Comparison of ENCODE assay signal across 12 cellular contexts in genomic region chr18:55317832-55318231, GRCh38.
A peak's percentile ranks its signal among the peaks of the same experiment; 100 is the strongest.
DNase-seq lines count a peak whose midpoint lies in the region; ATAC-seq and TF ChIP-seq lines count a peak whose summit lies in the region.
"Had no signal": no experiment of that assay in that cellular context is flagged by ENCODE, and none has a peak within 500 bp of the region (broad histone marks: within the 10 kb centered on the region; RNA-seq: fewer than 3 reads in every experiment).

No MANE protein-coding gene starts in this region.

- no peaks in the 10 kb centered on the region for H3K36me3 Mint-ChIP-seq in natural killer cell
- no peaks in the 10 kb centered on the region for H3K36me3 Mint-ChIP-seq in natural killer cell treated with Interleukin-12 subunit alpha and Interleukin-12 subunit beta and Interleukin-15 and Interleukin-18, amount 100 ng/mL, for 72 hours
- peaks cover 40% of the 10 kb centered on the region for H3K36me3 Mint-ChIP-seq in activated B cell treated with CpG ODN at 0.5 μM for 24 hours (ENCODE audit: low read depth)
- H3K36me3 Mint-ChIP-seq: CD4-positive, alpha-beta memory T cell had no signal

- no peak overlapping the region for H2AK5ac ChIP-seq in mesenchymal stem cell (ENCODE audit: low read length, severe bottlenecking)

- H3K4me1 Mint-ChIP-seq in natural killer cell (peaks cover 20 to 27% of the 10 kb centered on the region in 2 donors), activated B cell treated with CpG ODN at 0.5 μM for 24 hours (peaks cover 67% of the 10 kb centered on the region)
- peaks cover 11 to 16% of the 10 kb centered on the region in 2 donors for H3K4me1 Mint-ChIP-seq in natural killer cell treated with Interleukin-12 subunit alpha and Interleukin-12 subunit beta and Interleukin-15 and Interleukin-18, amount 100 ng/mL, for 72 hours (ENCODE audit: low read depth in 2 of 2)

- H3K14ac ChIP-seq in mesenchymal stem cell (ENCODE audit: low read length in 2 of 2) = no peak overlapping the region

- H2BK15ac ChIP-seq in mesenchymal stem cell (ENCODE audit: low read depth, poor library complexity, severe bottlenecking) = no peak overlapping the region

- no peak overlapping the region for H2BK5ac ChIP-seq in mesenchymal stem cell (ENCODE audit: low read depth, low read length, poor library complexity, severe bottlenecking)

- no peak overlapping the region for H3K18ac ChIP-seq in mesenchymal stem cell (ENCODE audit: low read depth in 1 of 2, low read length in 2 of 2)

- TF ChIP-seq CTCF in natural killer cell (IDR thresholded peaks at IDR 0.05) (no peak), activated B cell treated with CpG ODN at 0.5 μM for 24 hours (IDR thresholded peaks at IDR 0.05) (no peak)

- H3K4ac ChIP-seq in mesenchymal stem cell (ENCODE audit: low read depth in 1 of 2, low read length in 2 of 2) = no peak overlapping the region

- H3K79me1 ChIP-seq in mesenchymal stem cell (replicated peaks; ENCODE audit: low read length, poor library complexity, severe bottlenecking) = peaks cover 12% of the 10 kb centered on the region

- no peaks in the 10 kb centered on the region for H3K36me3 ChIP-seq in mesenchymal stem cell (ENCODE audit: control insufficient read depth in 1 of 2, insufficient read depth in 2 of 2, low read depth in 1 of 2, low read length in 2 of 2)

- no peak overlapping the region for H2AFZ ChIP-seq in mesenchymal stem cell (ENCODE audit: low read depth, low read length)

- H3K23ac ChIP-seq in mesenchymal stem cell (ENCODE audit: low read length in 2 of 2) = no peak overlapping the region

- POLR2A ChIA-PET in activated B cell treated with CpG ODN at 0.5 μM for 24 hours (lab: Charles Lee) = interaction anchor here (0.5 to 2.5 kb wide), 11 partner anchors 9 to 216 kb away, joined by 3 to 14 read pairs (median 6); no protein-coding TSS in a partner anchor

- H3K9me3 ChIP-seq in mesenchymal stem cell (ENCODE audit: control insufficient read depth, low read length) = no peaks in the 10 kb centered on the region

- no peak for ATAC-seq in natural killer cell
- ATAC-seq in natural killer cell treated with Interleukin-12 subunit alpha and Interleukin-12 subunit beta and Interleukin-15 and Interleukin-18, amount 100 ng/mL, for 72 hours = no peak
- ATAC-seq in activated B cell treated with CpG ODN at 0.5 μM for 24 hours (ENCODE audit: low read depth) = no peak
- no peak for ATAC-seq in HG03354 (IDR thresholded peaks at IDR 0.05; ENCODE audit: poor library complexity, severe bottlenecking, unreplicated experiment)

- peaks cover 2% of the 10 kb centered on the region for H3K4me1 ChIP-seq in mesenchymal stem cell (ENCODE audit: control insufficient read depth, insufficient read depth, low read depth, low read length)

- H3K4me3 Mint-ChIP-seq in natural killer cell (peak overlapping the region; percentile 53), activated B cell treated with CpG ODN at 0.5 μM for 24 hours (peak overlapping the region; percentile 90)
- H3K4me3 Mint-ChIP-seq in natural killer cell treated with Interleukin-12 subunit alpha and Interleukin-12 subunit beta and Interleukin-15 and Interleukin-18, amount 100 ng/mL, for 72 hours = no peak overlapping the region
- H3K4me3 Mint-ChIP-seq: activated CD4-positive, alpha-beta T cell treated with anti-CD3 and anti-CD28 coated beads, Interleukin-2, amount 10 ng/mL, durations not matched to agents 24 days and 14 days; CD4-positive, alpha-beta memory T cell; nephron progenitor cell had no signal

- H3K4me2 ChIP-seq in mesenchymal stem cell (ENCODE audit: low read length, poor library complexity, severe bottlenecking) = no peak overlapping the region

- no peaks in the 10 kb centered on the region for H3K27me3 ChIP-seq in mesenchymal stem cell (ENCODE audit: control insufficient read depth in 1 of 2, insufficient read depth in 1 of 2, low read length in 2 of 2)

- H4K91ac ChIP-seq in mesenchymal stem cell (ENCODE audit: low read length) = no peak overlapping the region

- WGBS in mesenchymal stem cell = 97% methylated on average over 4 of the region's 6 CpGs

- no peak overlapping the region for H3K27ac ChIP-seq in mesenchymal stem cell (ENCODE audit: low read length, poor library complexity, severe bottlenecking)

- H2BK12ac ChIP-seq in mesenchymal stem cell (ENCODE audit: low read length in 2 of 2) = no peak overlapping the region

- H3K9ac ChIP-seq in mesenchymal stem cell (ENCODE audit: low read length) = peak overlapping the region; percentile 83

- H3K9me3 Mint-ChIP-seq in natural killer cell = no peaks in the 10 kb centered on the region
- no peaks in the 10 kb centered on the region for H3K9me3 Mint-ChIP-seq in natural killer cell treated with Interleukin-12 subunit alpha and Interleukin-12 subunit beta and Interleukin-15 and Interleukin-18, amount 100 ng/mL, for 72 hours
- H3K9me3 Mint-ChIP-seq in activated B cell treated with CpG ODN at 0.5 μM for 24 hours = no peaks in the 10 kb centered on the region
- H3K9me3 Mint-ChIP-seq: activated CD4-positive, alpha-beta T cell treated with anti-CD3 and anti-CD28 coated beads, Interleukin-2, amount 10 ng/mL, durations not matched to agents 24 days and 14 days; nephron progenitor cell had no signal

- CTCF ChIA-PET in activated B cell treated with CpG ODN at 0.5 μM for 24 hours (lab: Charles Lee) = interaction anchor here (1.3 to 1.8 kb wide), 5 partner anchors 9 to 98 kb away, joined by 3 to 9 read pairs (median 5); no protein-coding TSS in a partner anchor

- intact Hi-C loops in natural killer cell (cut with micrococcal nuclease) = no loop called here
- intact Hi-C loops in activated B cell treated with CpG ODN at 0.5 μM for 24 hours (cut with micrococcal nuclease) = no loop called here

- no peak overlapping the region for H3K27ac Mint-ChIP-seq in natural killer cell
- H3K27ac Mint-ChIP-seq in natural killer cell treated with Interleukin-12 subunit alpha and Interleukin-12 subunit beta and Interleukin-15 and Interleukin-18, amount 100 ng/mL, for 72 hours = no peak overlapping the region
- H3K27ac Mint-ChIP-seq in activated B cell treated with CpG ODN at 0.5 μM for 24 hours = peak overlapping the region; percentile 92
- H3K27ac Mint-ChIP-seq: activated CD4-positive, alpha-beta T cell treated with anti-CD3 and anti-CD28 coated beads, Interleukin-2, amount 10 ng/mL, durations not matched to agents 24 days and 14 days; CD4-positive, alpha-beta memory T cell; nephron progenitor cell had no signal

- H4K8ac ChIP-seq in mesenchymal stem cell (ENCODE audit: low read length) = no peak overlapping the region

- no peak overlapping the region for H2BK120ac ChIP-seq in mesenchymal stem cell (ENCODE audit: low read depth, low read length)

- H3K27me3 Mint-ChIP-seq in natural killer cell (ENCODE audit: low read depth in 2 of 2) (peaks cover 6 to 8% of the 10 kb centered on the region in 2 donors), activated B cell treated with CpG ODN at 0.5 μM for 24 hours (no peaks in the 10 kb centered on the region)
- peaks cover 9 to 20% of the 10 kb centered on the region in 2 donors for H3K27me3 Mint-ChIP-seq in natural killer cell treated with Interleukin-12 subunit alpha and Interleukin-12 subunit beta and Interleukin-15 and Interleukin-18, amount 100 ng/mL, for 72 hours

- H3K4me3 ChIP-seq in mesenchymal stem cell (ENCODE audit: insufficient read depth in 1 of 2, low read depth in 1 of 2, low read length in 2 of 2) = peak overlapping the region in 1 of 2 experiments; percentile 84

- DNase-seq in natural killer cell (no peak), activated B cell treated with CpG ODN at 0.5 μM for 24 hours (no peak), mesenchymal stem cell (no peak)
- no peak for DNase-seq in natural killer cell treated with Interleukin-12 subunit alpha and Interleukin-12 subunit beta and Interleukin-15 and Interleukin-18, amount 100 ng/mL, for 72 hours (ENCODE audit: low spot score)
- DNase-seq in activated T-cell treated with anti-CD3 and anti-CD28 coated beads, Interleukin-2, amount 50 U/mL, for 48 hours = no peak
- no peak for DNase-seq in stimulated activated CD4-positive, alpha-beta T cell treated with anti-CD3 and anti-CD28 coated beads, Interleukin-2, amount 100 ng/mL, for 24 hours
- DNase-seq in activated naive CD4-positive, alpha-beta T cell (lab: John Stamatoyannopoulos, UW) = no peak
- DNase-seq: activated CD4-positive, alpha-beta T cell treated with anti-CD3 and anti-CD28 coated beads, Interleukin-2, amount 10 ng/mL, durations not matched to agents 24 days and 14 days; amygdala; CD4-positive, alpha-beta memory T cell; nephron progenitor cell had no signal
